ENCODE assay signal across 9 cellular contexts in the genomic region with DNA sequence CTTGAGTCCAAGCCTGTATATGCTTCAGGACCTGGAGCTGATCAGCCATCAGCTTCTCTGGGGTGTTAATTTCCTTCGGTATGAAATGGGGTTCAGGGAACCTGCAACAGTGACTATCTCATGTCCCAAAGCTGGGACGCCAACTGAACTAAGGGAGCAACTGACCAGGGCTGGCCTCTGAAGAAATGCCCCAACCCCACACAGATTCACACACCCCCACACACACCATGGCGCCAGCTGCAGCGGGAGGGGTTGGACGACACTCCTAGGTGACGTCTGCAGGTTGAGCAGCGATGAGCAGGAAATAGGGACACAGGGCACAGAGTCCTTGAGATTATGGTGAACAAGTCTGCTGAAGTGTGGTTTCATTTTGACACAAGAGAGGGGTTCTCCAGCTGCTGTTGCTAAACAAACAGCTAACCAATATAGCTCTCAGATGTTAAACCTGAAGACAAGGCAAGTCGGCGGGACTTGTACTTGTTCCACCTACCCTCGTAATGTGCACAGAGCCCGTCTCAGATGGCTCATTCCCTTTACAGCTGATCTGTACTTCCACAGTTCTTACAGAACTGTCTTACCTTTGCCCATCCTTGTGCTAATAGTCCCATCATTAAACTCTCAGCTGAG. TPM values are rescaled to one million over a fixed set of nuclear protein-coding genes. Genes with fewer than 3 reads are reported as not detected.
DNase-seq lines count a peak whose midpoint lies in the region; ATAC-seq lines count a peak whose summit lies in the region.
"Had no signal": no experiment of that assay in that cellular context is flagged by ENCODE, and none has a peak within 500 bp of the region (broad histone marks: within the 10 kb centered on the region; RNA-seq: fewer than 3 reads in every experiment).

No MANE protein-coding gene starts in this region.

- ATAC-seq in Right ventricle myocardium superior (ENCODE audit: poor library complexity) (peak; percentile 43), HG03066 (IDR thresholded peaks at IDR 0.05; ENCODE audit: low read depth, unreplicated experiment) (peak; percentile 95)
- peak; percentile 74 to 84 for ATAC-seq in stimulated activated naive B cell treated with anti-CD40 and anti-IgM and Interleukin-4, amounts not matched to agents 10 μg/mL and 1 μg/mL and 100 μg/mL, for 72 hours (replicated peaks)

- H3K4me3 Mint-ChIP-seq in activated CD4-positive, alpha-beta T cell treated with anti-CD3 and anti-CD28 coated beads, Interleukin-2, amount 10 ng/mL, durations not matched to agents 24 days and 14 days: no peak overlapping the region
- no peak overlapping the region for H3K4me3 Mint-ChIP-seq in stimulated activated naive B cell treated with anti-CD40 and anti-IgM and Interleukin-4, amounts not matched to agents 10 μg/mL and 1 μg/mL and 100 μg/mL, for 72 hours

- peak overlapping the region; percentile 72 for H3K27ac Mint-ChIP-seq in activated CD4-positive, alpha-beta T cell treated with anti-CD3 and anti-CD28 coated beads, Interleukin-2, amount 10 ng/mL, durations not matched to agents 24 days and 14 days
- H3K27ac Mint-ChIP-seq in stimulated activated naive B cell treated with anti-CD40 and anti-IgM and Interleukin-4, amounts not matched to agents 10 μg/mL and 1 μg/mL and 100 μg/mL, for 72 hours: peak overlapping the region; percentile 32
- H3K27ac Mint-ChIP-seq: stimulated activated naive CD8-positive, alpha-beta T cell treated with anti-CD3 and anti-CD28 coated beads, Interleukin-15, Interleukin-2, amounts not matched to agents 100 ng/mL and 50 ng/mL, for 24 hours had no signal

- intact Hi-C loops in Right ventricle myocardium superior (cut with DNase I) (no loop called here), cardiac septum (cut with DNase I) (no loop called here)
- intact Hi-C loops in activated CD4-positive, alpha-beta T cell treated with anti-CD3 and anti-CD28 coated beads, Interleukin-2, amount 10 ng/mL, durations not matched to agents 24 days and 14 days (cut with micrococcal nuclease): loop anchor here (1.0 to 5.0 kb wide), 4 partner anchors 36 to 225 kb away; no protein-coding TSS in a partner anchor

- H3K27me3 Mint-ChIP-seq in activated CD4-positive, alpha-beta T cell treated with anti-CD3 and anti-CD28 coated beads, Interleukin-2, amount 10 ng/mL, durations not matched to agents 24 days and 14 days: no peaks in the 10 kb centered on the region
- H3K27me3 Mint-ChIP-seq in stimulated activated naive B cell treated with anti-CD40 and anti-IgM and Interleukin-4, amounts not matched to agents 10 μg/mL and 1 μg/mL and 100 μg/mL, for 72 hours: peaks cover 9% of the 10 kb centered on the region in 2 donors
- H3K27me3 Mint-ChIP-seq: stimulated activated naive CD8-positive, alpha-beta T cell treated with anti-CD3 and anti-CD28 coated beads, Interleukin-15, Interleukin-2, amounts not matched to agents 100 ng/mL and 50 ng/mL, for 24 hours had no signal

- H3K9me3 Mint-ChIP-seq in activated CD4-positive, alpha-beta T cell treated with anti-CD3 and anti-CD28 coated beads, Interleukin-2, amount 10 ng/mL, durations not matched to agents 24 days and 14 days: peaks cover 10% of the 10 kb centered on the region
- no peaks in the 10 kb centered on the region for H3K9me3 Mint-ChIP-seq in stimulated activated naive B cell treated with anti-CD40 and anti-IgM and Interleukin-4, amounts not matched to agents 10 μg/mL and 1 μg/mL and 100 μg/mL, for 72 hours

- DNase-seq in Right ventricle myocardium superior (no peak), cardiac septum (ENCODE audit: low spot score) (no peak), NCI-H446 treated with DMSO at 0.1 percent for 48 hours (lab: John Stamatoyannopoulos, UW) (no peak), NCI-H510A (lab: John Stamatoyannopoulos, UW) (no peak), NOMO-1 treated with dmso at 0.1 percent for 144 hours (lab: John Stamatoyannopoulos, UW; ENCODE audit: unreplicated experiment) (no peak)
- peak; percentile 82 for DNase-seq in activated CD4-positive, alpha-beta T cell treated with anti-CD3 and anti-CD28 coated beads, Interleukin-2, amount 10 ng/mL, durations not matched to agents 24 days and 14 days
- peak; percentile 29 for DNase-seq in stimulated activated naive B cell treated with anti-CD40 and anti-IgM and Interleukin-4, amounts not matched to agents 10 μg/mL and 1 μg/mL and 100 μg/mL, for 72 hours

- H3K4me1 Mint-ChIP-seq in activated CD4-positive, alpha-beta T cell treated with anti-CD3 and anti-CD28 coated beads, Interleukin-2, amount 10 ng/mL, durations not matched to agents 24 days and 14 days: peaks cover 7% of the 10 kb centered on the region
- H3K4me1 Mint-ChIP-seq in stimulated activated naive B cell treated with anti-CD40 and anti-IgM and Interleukin-4, amounts not matched to agents 10 μg/mL and 1 μg/mL and 100 μg/mL, for 72 hours: peaks cover 3 to 10% of the 10 kb centered on the region in 2 donors

- no peaks in the 10 kb centered on the region for H3K36me3 Mint-ChIP-seq in activated CD4-positive, alpha-beta T cell treated with anti-CD3 and anti-CD28 coated beads, Interleukin-2, amount 10 ng/mL, durations not matched to agents 24 days and 14 days (ENCODE audit: low read depth)
- peaks cover 2 to 4% of the 10 kb centered on the region in 2 donors for H3K36me3 Mint-ChIP-seq in stimulated activated naive B cell treated with anti-CD40 and anti-IgM and Interleukin-4, amounts not matched to agents 10 μg/mL and 1 μg/mL and 100 μg/mL, for 72 hours

RNA-seq across cellular contexts. Expression of a gene that starts 7.5 kb away (rescaled TPM):
- total RNA-seq in Right ventricle myocardium superior: not detected
- not detected for total RNA-seq in cardiac septum
- total RNA-seq in activated CD4-positive, alpha-beta T cell treated with anti-CD3 and anti-CD28 coated beads, Interleukin-2, amount 10 ng/mL, durations not matched to agents 24 days and 14 days: 4.7 and 5.3 TPM in 2 replicates

Comparison
In these comparisons a context has a peak if more than half of its experiments do, and no peak if none do; other contexts are left out.
1. ATAC-seq: peak in every context shown above with its lines; median percentile 95 in HG03066; 79 in stimulated activated naive B cell treated with anti-CD40 and anti-IgM and Interleukin-4, amounts not matched to agents 10 μg/mL and 1 μg/mL and 100 μg/mL, for 72 hours; 43 in Right ventricle myocardium superior.
2. DNase-seq: peak in activated CD4-positive, alpha-beta T cell treated with anti-CD3 and anti-CD28 coated beads, Interleukin-2, amount 10 ng/mL, durations not matched to agents 24 days and 14 days (single experiment) and stimulated activated naive B cell treated with anti-CD40 and anti-IgM and Interleukin-4, amounts not matched to agents 10 μg/mL and 1 μg/mL and 100 μg/mL, for 72 hours (single experiment); none in Right ventricle myocardium superior (single experiment), cardiac septum (single experiment), NCI-H446 treated with DMSO at 0.1 percent for 48 hours (single experiment), NCI-H510A (single experiment) and NOMO-1 treated with dmso at 0.1 percent for 144 hours (single experiment).